23 cellular contexts compared by ENCODE assay signal in genomic region chr2:239779592-239779983, GRCh38.
A peak's percentile ranks its signal among the peaks of the same experiment; 100 is the strongest.
DNase-seq lines count a peak whose midpoint lies in the region; ATAC-seq and TF ChIP-seq lines count a peak whose summit lies in the region.
"Had no signal": no experiment of that assay in that cellular context is flagged by ENCODE, and none has a peak within 500 bp of the region (broad histone marks: within the 10 kb centered on the region; RNA-seq: fewer than 3 reads in every experiment).

No MANE protein-coding gene starts in this region.

- intact Hi-C loops in sigmoid colon (cut with DNase I) (no loop called here), transverse colon (cut with DNase I; ENCODE audit: low total_unique reads) (no loop called here)

- H3K9me3 ChIP-seq in sigmoid colon (no peaks in the 10 kb centered on the region), transverse colon (no peaks in the 10 kb centered on the region)
- H3K9me3 ChIP-seq: left lung, uterus had no signal

- TF ChIP-seq CTCF in sigmoid colon (IDR thresholded peaks at IDR 0.05), result no peak
- no peak for TF ChIP-seq CTCF in transverse colon (IDR thresholded peaks at IDR 0.05)

- TF ChIP-seq EP300 in sigmoid colon (IDR thresholded peaks at IDR 0.05) (no peak), transverse colon (IDR thresholded peaks at IDR 0.05; ENCODE audit: low read depth) (no peak)

- 92 to 94% methylated on average over 10 of the region's 10 CpGs for WGBS in sigmoid colon, 2 donors
- 92% methylated on average over 10 of the region's 10 CpGs; no CpG with 5 or more reads in 1 of the 2 donors for WGBS in transverse colon (ENCODE audit: low coverage in 1 of 2), 2 donors

- POLR2A ChIA-PET in activated naive CD8-positive, alpha-beta T cell treated with anti-CD3 and anti-CD28 coated beads, Interleukin-2, amount 10 ng/mL, durations not matched to agents 7 days and 5 days (lab: Charles Lee), result no interaction called here

- H3K4me3 ChIP-seq in sigmoid colon (no peak overlapping the region), transverse colon (no peak overlapping the region)
- H3K4me3 ChIP-seq: left lung, SK-N-MC, uterus had no signal

- H3K27ac Mint-ChIP-seq in activated naive CD8-positive, alpha-beta T cell treated with anti-CD3 and anti-CD28 coated beads, Interleukin-2, amount 10 ng/mL, durations not matched to agents 7 days and 5 days, result no peak overlapping the region
- H3K27ac Mint-ChIP-seq in activated naive CD8-positive, alpha-beta T cell treated with anti-CD3 and anti-CD28 coated beads, Interleukin-2, amount 50 U/mL, for 24 hours, result no peak overlapping the region
- H3K27ac Mint-ChIP-seq: progenitor cell of endocrine pancreas had no signal

- H3K4me3 Mint-ChIP-seq in activated naive CD8-positive, alpha-beta T cell treated with anti-CD3 and anti-CD28 coated beads, Interleukin-2, amount 10 ng/mL, durations not matched to agents 7 days and 5 days, result no peak overlapping the region
- H3K4me3 Mint-ChIP-seq in activated naive CD8-positive, alpha-beta T cell treated with anti-CD3 and anti-CD28 coated beads, Interleukin-2, amount 50 U/mL, for 24 hours, result no peak overlapping the region

- no peaks in the 10 kb centered on the region for H3K9me3 Mint-ChIP-seq in activated naive CD8-positive, alpha-beta T cell treated with anti-CD3 and anti-CD28 coated beads, Interleukin-2, amount 10 ng/mL, durations not matched to agents 7 days and 5 days
- no peaks in the 10 kb centered on the region for H3K9me3 Mint-ChIP-seq in activated naive CD8-positive, alpha-beta T cell treated with anti-CD3 and anti-CD28 coated beads, Interleukin-2, amount 50 U/mL, for 24 hours

- no peak for ATAC-seq in activated naive CD8-positive, alpha-beta T cell treated with anti-CD3 and anti-CD28 coated beads, Interleukin-2, amount 10 ng/mL, durations not matched to agents 7 days and 5 days (ENCODE audit: low read depth)
- ATAC-seq in activated naive CD8-positive, alpha-beta T cell treated with anti-CD3 and anti-CD28 coated beads, Interleukin-2, amount 50 U/mL, for 24 hours, result no peak
- ATAC-seq: left lung, sciatic nerve had no signal

- no peak for TF ChIP-seq POLR2A in sigmoid colon (IDR thresholded peaks at IDR 0.05)
- TF ChIP-seq POLR2A in transverse colon (IDR thresholded peaks at IDR 0.05), result no peak

- H3K27me3 Mint-ChIP-seq in activated naive CD8-positive, alpha-beta T cell treated with anti-CD3 and anti-CD28 coated beads, Interleukin-2, amount 10 ng/mL, durations not matched to agents 7 days and 5 days, result peaks cover 5% of the 10 kb centered on the region
- H3K27me3 Mint-ChIP-seq in activated naive CD8-positive, alpha-beta T cell treated with anti-CD3 and anti-CD28 coated beads, Interleukin-2, amount 50 U/mL, for 24 hours, result peaks cover 3% of the 10 kb centered on the region

- no peaks in the 10 kb centered on the region for H3K4me1 Mint-ChIP-seq in activated naive CD8-positive, alpha-beta T cell treated with anti-CD3 and anti-CD28 coated beads, Interleukin-2, amount 10 ng/mL, durations not matched to agents 7 days and 5 days
- H3K4me1 Mint-ChIP-seq in activated naive CD8-positive, alpha-beta T cell treated with anti-CD3 and anti-CD28 coated beads, Interleukin-2, amount 50 U/mL, for 24 hours, result no peaks in the 10 kb centered on the region

- H3K36me3 ChIP-seq in sigmoid colon (no peaks in the 10 kb centered on the region), transverse colon (no peaks in the 10 kb centered on the region)
- H3K36me3 ChIP-seq: left lung, uterus had no signal

- no peaks in the 10 kb centered on the region for H3K36me3 Mint-ChIP-seq in activated naive CD8-positive, alpha-beta T cell treated with anti-CD3 and anti-CD28 coated beads, Interleukin-2, amount 10 ng/mL, durations not matched to agents 7 days and 5 days
- H3K36me3 Mint-ChIP-seq in activated naive CD8-positive, alpha-beta T cell treated with anti-CD3 and anti-CD28 coated beads, Interleukin-2, amount 50 U/mL, for 24 hours (ENCODE audit: low read depth), result no peaks in the 10 kb centered on the region

- no peak overlapping the region for H3K27ac ChIP-seq in sigmoid colon
- H3K27ac ChIP-seq in transverse colon, result no peak overlapping the region
- H3K27ac ChIP-seq: KMS-11, left lung, SK-N-MC, uterus had no signal

- in situ Hi-C loops in transverse colon (cut with MboI; ENCODE audit: low pct_ligation_motif_present in 1 of 4, low pct_unique_long_range_greater_than_20kb in 1 of 4, low sequenced_read_pairs in 3 of 4), result no loop called here

- DNase-seq in activated naive CD8-positive, alpha-beta T cell treated with anti-CD3 and anti-CD28 coated beads, Interleukin-2, amount 10 ng/mL, durations not matched to agents 7 days and 5 days, result peak; percentile 13
- DNase-seq in activated naive CD8-positive, alpha-beta T cell treated with anti-CD3 and anti-CD28 coated beads, Interleukin-2, amount 50 U/mL, for 24 hours, result no peak
- DNase-seq in islet precursor cell (peak; percentile 40), sigmoid colon (peak; percentile 30), HuH-7.5 (ENCODE audit: low spot score) (no peak), transverse colon (no peak), NCI-H748 (lab: John Stamatoyannopoulos, UW; ENCODE audit: unreplicated experiment) (no peak)
- DNase-seq: ACHN; activated CD4-positive, CD25-positive, alpha-beta regulatory T cell; activated gamma-delta T cell; caudate nucleus; erythroblast; H7; left lung; mesendoderm; MM.1S; NCI-H2029; T-helper 1 cell; uterus had no signal

- H3K27me3 ChIP-seq in sigmoid colon (peaks cover 0 to 2% (median 0%) of the 10 kb centered on the region in 3 donors), transverse colon (peaks cover 3% of the 10 kb centered on the region)
- H3K27me3 ChIP-seq: uterus had no signal

- H3K4me1 ChIP-seq in sigmoid colon (no peaks in the 10 kb centered on the region), transverse colon (no peaks in the 10 kb centered on the region)
- H3K4me1 ChIP-seq: left lung, uterus had no signal

Comparison
In these comparisons a context has a peak if more than half of its experiments do, and no peak if none do; other contexts are left out.
1. DNase-seq: peak in activated naive CD8-positive, alpha-beta T cell treated with anti-CD3 and anti-CD28 coated beads, Interleukin-2, amount 10 ng/mL, durations not matched to agents 7 days and 5 days (single experiment), islet precursor cell (single experiment) and sigmoid colon (single experiment); none in activated naive CD8-positive, alpha-beta T cell treated with anti-CD3 and anti-CD28 coated beads, Interleukin-2, amount 50 U/mL, for 24 hours (single experiment), HuH-7.5 (single experiment), transverse colon (single experiment) and NCI-H748 (single experiment).